ENCODE assay signal across 25 cellular contexts in the genomic region with DNA sequence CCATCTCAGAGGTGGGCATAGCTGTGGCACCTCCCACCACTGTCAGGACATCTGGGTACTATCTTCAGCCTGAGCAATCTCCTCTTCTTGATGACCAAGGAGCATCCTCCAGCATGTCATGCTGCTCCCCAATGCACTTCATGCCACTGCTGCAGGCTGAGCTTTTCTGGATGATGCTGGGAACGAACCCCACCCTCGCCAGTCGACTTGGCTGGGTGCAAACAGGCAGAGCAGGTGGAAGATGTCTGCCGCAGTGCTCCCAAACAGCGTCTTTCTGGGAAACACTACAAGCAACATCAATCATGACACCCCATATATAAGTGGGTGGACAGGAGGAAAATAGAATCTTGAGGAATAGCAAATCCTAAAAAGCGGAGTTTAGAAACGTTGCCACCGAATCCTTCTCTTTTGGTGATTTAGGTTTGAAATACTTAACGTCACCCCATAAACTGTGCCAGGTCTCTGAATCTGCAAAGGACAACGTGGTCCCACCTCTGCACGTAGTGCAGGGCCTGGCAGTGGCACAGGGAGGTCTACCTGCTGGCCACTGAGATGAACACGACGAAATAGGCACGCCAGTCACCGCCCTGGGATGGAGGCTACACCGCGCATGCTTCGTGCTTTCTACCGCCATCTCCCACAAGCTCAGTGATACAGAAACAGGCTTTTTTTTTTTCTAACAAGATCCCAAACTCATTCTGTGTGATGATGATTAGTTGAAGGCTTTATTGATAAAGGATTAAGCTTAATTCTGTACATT.
"Had no signal": no experiment of that assay in that cellular context is flagged by ENCODE, and none has a peak within 500 bp of the region (broad histone marks: within the 10 kb centered on the region; RNA-seq: fewer than 3 reads in every experiment).

No MANE protein-coding gene starts in this region.

- H3K27me3 ChIP-seq: brain microvascular endothelial cell had no signal

- H3K9me3 Mint-ChIP-seq: activated naive CD4-positive, alpha-beta T cell treated with anti-CD3 and anti-CD28 coated beads, Interleukin-2, amount 50 U/mL, for 72 hours; activated naive CD8-positive, alpha-beta T cell treated with anti-CD3 and anti-CD28 coated beads, Interleukin-2, amount 50 U/mL, for 24 hours; activated T-cell treated with anti-CD3 and anti-CD28 coated beads, Interleukin-2, amount 50 U/mL, for 24 hours; activated T-helper 1 cell treated with anti-CD3 and anti-CD28 coated beads, Interleukin-12 subunit alpha, Interleukin-12 subunit beta, Interleukin-2, Interleukin-4 antibody, amounts not matched to agents 30 ng/mL and 10 ng/mL and 1 ng/mL, durations not matched to agents 14 hours and 24 hours and 36 hours; T-cell had no signal

- ATAC-seq: activated CD8-positive, alpha-beta memory T cell treated with anti-CD3 and anti-CD28 coated beads, Interleukin-2, amount 10 ng/mL, durations not matched to agents 7 days and 5 days; activated naive CD4-positive, alpha-beta T cell treated with anti-CD3 and anti-CD28 coated beads, Interleukin-2, amount 50 U/mL, for 72 hours; activated naive CD8-positive, alpha-beta T cell treated with anti-CD3 and anti-CD28 coated beads, Interleukin-2, amount 50 U/mL, for 24 hours; Right ventricle myocardium inferior; T-cell had no signal

- H3K4me3 ChIP-seq: SK-N-MC had no signal

- H3K27me3 Mint-ChIP-seq: activated CD8-positive, alpha-beta memory T cell treated with anti-CD3 and anti-CD28 coated beads, Interleukin-2, amount 10 ng/mL, durations not matched to agents 7 days and 5 days; activated naive CD8-positive, alpha-beta T cell treated with anti-CD3 and anti-CD28 coated beads, Interleukin-2, amount 50 U/mL, for 24 hours; activated T-cell treated with anti-CD3 and anti-CD28 coated beads, Interleukin-2, amount 50 U/mL, for 24 hours; T-cell had no signal

- H3K4me3 Mint-ChIP-seq: activated CD8-positive, alpha-beta memory T cell treated with anti-CD3 and anti-CD28 coated beads, Interleukin-2, amount 10 ng/mL, durations not matched to agents 7 days and 5 days; activated naive CD8-positive, alpha-beta T cell treated with anti-CD3 and anti-CD28 coated beads, Interleukin-2, amount 50 U/mL, for 24 hours; activated T-cell treated with anti-CD3 and anti-CD28 coated beads, Interleukin-2, amount 50 U/mL, for 24 hours; activated T-helper 1 cell treated with anti-CD3 and anti-CD28 coated beads, Interleukin-12 subunit alpha, Interleukin-12 subunit beta, Interleukin-2, Interleukin-4 antibody, amounts not matched to agents 30 ng/mL and 10 ng/mL and 1 ng/mL, durations not matched to agents 14 hours and 24 hours and 36 hours; T-cell had no signal

- H3K27ac ChIP-seq: brain microvascular endothelial cell, SK-N-MC, VCaP had no signal

- DNase-seq: activated CD4-positive, CD25-positive, alpha-beta regulatory T cell; activated CD8-positive, alpha-beta memory T cell treated with anti-CD3 and anti-CD28 coated beads, Interleukin-2, amount 10 ng/mL, durations not matched to agents 7 days and 5 days; activated effector memory CD4-positive, alpha-beta T cell treated with anti-CD3 and anti-CD28 coated beads, Interleukin-2, amount 50 U/mL, for 16 hours; activated naive CD4-positive, alpha-beta T cell treated with Interleukin-2 at 50 U/mL for 16 hours; activated naive CD8-positive, alpha-beta T cell treated with anti-CD3 and anti-CD28 coated beads, Interleukin-2, amount 50 U/mL, for 24 hours; activated T-cell treated with anti-CD3 and anti-CD28 coated beads, Interleukin-2, amount 50 U/mL, for 24 hours; amniotic stem cell; brain microvascular endothelial cell; MM.1S; NCI-H1105; NCI-H1436; NCI-H1694 treated with DMSO at 0.1 percent for 48 hours; NCI-H2029 treated with DMSO at 0.1 percent for 48 hours; NCI-H345; NCI-H510A; NCI-H526 treated with DMSO at 0.1 percent for 48 hours; NCI-H82; T-helper 2 cell; T1000 had no signal

- H3K27ac Mint-ChIP-seq: activated CD8-positive, alpha-beta memory T cell treated with anti-CD3 and anti-CD28 coated beads, Interleukin-2, amount 10 ng/mL, durations not matched to agents 7 days and 5 days; activated naive CD4-positive, alpha-beta T cell treated with anti-CD3 and anti-CD28 coated beads, Interleukin-2, amount 50 U/mL, for 72 hours; activated naive CD8-positive, alpha-beta T cell treated with anti-CD3 and anti-CD28 coated beads, Interleukin-2, amount 50 U/mL, for 24 hours; activated T-cell treated with anti-CD3 and anti-CD28 coated beads, Interleukin-2, amount 50 U/mL, for 24 hours; activated T-helper 1 cell treated with anti-CD3 and anti-CD28 coated beads, Interleukin-12 subunit alpha, Interleukin-12 subunit beta, Interleukin-2, Interleukin-4 antibody, amounts not matched to agents 30 ng/mL and 10 ng/mL and 1 ng/mL, durations not matched to agents 14 hours and 24 hours and 36 hours; T-cell had no signal

- H3K36me3 Mint-ChIP-seq: activated CD8-positive, alpha-beta memory T cell treated with anti-CD3 and anti-CD28 coated beads, Interleukin-2, amount 10 ng/mL, durations not matched to agents 7 days and 5 days; activated naive CD4-positive, alpha-beta T cell treated with anti-CD3 and anti-CD28 coated beads, Interleukin-2, amount 50 U/mL, for 72 hours had no signal

- H3K36me3 ChIP-seq: brain microvascular endothelial cell had no signal
